In genomic region chr3:177396707-177397106, GRCh38 we compare ENCODE assay signal across 26 cellular contexts.
DNase-seq lines count a peak whose midpoint lies in the region; ATAC-seq and TF ChIP-seq lines count a peak whose summit lies in the region.
"Had no signal": no experiment of that assay in that cellular context is flagged by ENCODE, and none has a peak within 500 bp of the region (broad histone marks: within the 10 kb centered on the region; RNA-seq: fewer than 3 reads in every experiment).

No MANE protein-coding gene starts in this region.

- H3K36me3 ChIP-seq in hepatocyte (replicated peaks; ENCODE audit: insufficient read depth, low read depth) (no peaks in the 10 kb centered on the region), smooth muscle cell (ENCODE audit: low read depth) (no peaks in the 10 kb centered on the region), heart left ventricle (no peaks in the 10 kb centered on the region)
- H3K36me3 ChIP-seq: neutrophil, sigmoid colon had no signal

- WGBS in hepatocyte (ENCODE audit: low lambda C conversion rate, missing lambda C conversion rate), result 36% methylated on average over 4 of the region's 4 CpGs
- 63% methylated on average over 4 of the region's 4 CpGs for WGBS in smooth muscle cell (ENCODE audit: low lambda C conversion rate)
- 76 to 83% (median 82%) methylated on average over 4 of the region's 4 CpGs for WGBS in heart left ventricle, 4 donors

- no peak overlapping the region for H3K9ac ChIP-seq in smooth muscle cell (ENCODE audit: low read depth)

- TF ChIP-seq CTCF in hepatocyte (IDR thresholded peaks at IDR 0.05; ENCODE audit: poor library complexity) (no peak), smooth muscle cell (IDR thresholded peaks at IDR 0.05; ENCODE audit: borderline replicate concordance, insufficient read depth, poor library complexity, severe bottlenecking) (no peak), heart left ventricle (IDR thresholded peaks at IDR 0.05) (no peak), foreskin keratinocyte (conservative IDR thresholded peaks at IDR 0.05) (no peak)

- H2AFZ ChIP-seq in hepatocyte (no peak overlapping the region), smooth muscle cell (ENCODE audit: low read depth) (peak overlapping the region; percentile 4)

- no peaks in the 10 kb centered on the region for H3K4me1 Mint-ChIP-seq in stimulated activated memory B cell treated with anti-CD40 and anti-IgM and Interleukin-4, amounts not matched to agents 10 μg/mL and 1 μg/mL and 100 μg/mL, for 72 hours
- H3K4me1 Mint-ChIP-seq: endodermal cell, IgD-negative memory B cell had no signal

- H3K27me3 ChIP-seq in hepatocyte, result no peaks in the 10 kb centered on the region
- H3K27me3 ChIP-seq in smooth muscle cell (ENCODE audit: low read depth), result no peaks in the 10 kb centered on the region
- H3K27me3 ChIP-seq in heart left ventricle, result no peaks in the 10 kb centered on the region
- no peaks in the 10 kb centered on the region for H3K27me3 ChIP-seq in foreskin keratinocyte
- H3K27me3 ChIP-seq: body of pancreas, neutrophil, sigmoid colon had no signal

- H3K4me2 ChIP-seq in hepatocyte (no peak overlapping the region), smooth muscle cell (no peak overlapping the region)

- H3K9me3 ChIP-seq in hepatocyte (ENCODE audit: low read depth), result no peaks in the 10 kb centered on the region
- no peaks in the 10 kb centered on the region for H3K9me3 ChIP-seq in smooth muscle cell (replicated peaks; ENCODE audit: low read depth)
- no peaks in the 10 kb centered on the region for H3K9me3 ChIP-seq in heart left ventricle
- H3K9me3 ChIP-seq: body of pancreas, neutrophil, sigmoid colon had no signal

- H3K4me3 ChIP-seq in hepatocyte (no peak overlapping the region), smooth muscle cell (no peak overlapping the region), heart left ventricle (no peak overlapping the region)
- H3K4me3 ChIP-seq: body of pancreas, sigmoid colon had no signal

- H3K27me3 Mint-ChIP-seq in stimulated activated memory B cell treated with anti-CD40 and anti-IgM and Interleukin-4, amounts not matched to agents 10 μg/mL and 1 μg/mL and 100 μg/mL, for 72 hours, result no peaks in the 10 kb centered on the region
- H3K27me3 Mint-ChIP-seq: activated CD8-positive, alpha-beta T cell treated with anti-CD3 and anti-CD28 coated beads for 36 hours; dendritic cell treated with granulocyte-macrophage colony-stimulating factor and Interleukin-4, amounts not matched to agents 40 ng/mL and 50 ng/mL, for 4 days; IgD-negative memory B cell; naive thymus-derived CD4-positive, alpha-beta T cell had no signal

- no peak overlapping the region for H3K4me3 Mint-ChIP-seq in stimulated activated memory B cell treated with anti-CD40 and anti-IgM and Interleukin-4, amounts not matched to agents 10 μg/mL and 1 μg/mL and 100 μg/mL, for 72 hours
- H3K4me3 Mint-ChIP-seq: activated CD8-positive, alpha-beta T cell treated with anti-CD3 and anti-CD28 coated beads for 36 hours; activated naive CD4-positive, alpha-beta T cell treated with anti-CD3 and anti-CD28 coated beads for 36 hours; dendritic cell treated with granulocyte-macrophage colony-stimulating factor and Interleukin-4, amounts not matched to agents 40 ng/mL and 50 ng/mL, for 4 days; endodermal cell; IgD-negative memory B cell; naive thymus-derived CD4-positive, alpha-beta T cell; T-helper 2 cell treated with Interferon-gamma antibody and Interleukin-4, amounts not matched to agents 5 μg/mL and 100 μg/mL, for 36 hours had no signal

- H3K9me2 ChIP-seq in hepatocyte (replicated peaks; ENCODE audit: insufficient read depth), result no peaks in the 10 kb centered on the region

- H3K9me3 Mint-ChIP-seq in stimulated activated memory B cell treated with anti-CD40 and anti-IgM and Interleukin-4, amounts not matched to agents 10 μg/mL and 1 μg/mL and 100 μg/mL, for 72 hours, result no peaks in the 10 kb centered on the region
- H3K9me3 Mint-ChIP-seq: activated CD8-positive, alpha-beta T cell treated with anti-CD3 and anti-CD28 coated beads for 36 hours; dendritic cell treated with granulocyte-macrophage colony-stimulating factor and Interleukin-4, amounts not matched to agents 40 ng/mL and 50 ng/mL, for 4 days; T-helper 2 cell treated with Interferon-gamma antibody and Interleukin-4, amounts not matched to agents 5 μg/mL and 100 μg/mL, for 36 hours had no signal

- intact Hi-C loops in heart left ventricle (cut with DNase I), result no loop called here

- no peak overlapping the region for H3K27ac Mint-ChIP-seq in stimulated activated memory B cell treated with anti-CD40 and anti-IgM and Interleukin-4, amounts not matched to agents 10 μg/mL and 1 μg/mL and 100 μg/mL, for 72 hours
- H3K27ac Mint-ChIP-seq: activated CD8-positive, alpha-beta T cell treated with anti-CD3 and anti-CD28 coated beads for 36 hours; activated naive CD4-positive, alpha-beta T cell treated with anti-CD3 and anti-CD28 coated beads for 36 hours; dendritic cell treated with granulocyte-macrophage colony-stimulating factor and Interleukin-4, amounts not matched to agents 40 ng/mL and 50 ng/mL, for 4 days; endodermal cell; IgD-negative memory B cell; T-helper 2 cell treated with Interferon-gamma antibody and Interleukin-4, amounts not matched to agents 5 μg/mL and 100 μg/mL, for 36 hours had no signal

- no peaks in the 10 kb centered on the region for H3K36me3 Mint-ChIP-seq in stimulated activated memory B cell treated with anti-CD40 and anti-IgM and Interleukin-4, amounts not matched to agents 10 μg/mL and 1 μg/mL and 100 μg/mL, for 72 hours

- ATAC-seq in heart left ventricle (no peak), foreskin keratinocyte (no peak)
- no peak for ATAC-seq in stimulated activated memory B cell treated with anti-CD40 and anti-IgM and Interleukin-4, amounts not matched to agents 10 μg/mL and 1 μg/mL and 100 μg/mL, for 72 hours
- ATAC-seq: activated CD8-positive, alpha-beta T cell treated with anti-CD3 and anti-CD28 coated beads for 36 hours; body of pancreas; left ventricle myocardium superior; naive thymus-derived CD4-positive, alpha-beta T cell had no signal

- no peaks in the 10 kb centered on the region for H3F3A ChIP-seq in smooth muscle cell (ENCODE audit: low read depth)

- peak; percentile 20 for DNase-seq in NCI-H1436 treated with DMSO at 0.1 percent for 48 hours (lab: John Stamatoyannopoulos, UW)
- DNase-seq in NCI-H1436 (lab: John Stamatoyannopoulos, UW), result no peak
- peak; percentile 24 for DNase-seq in M059J (ENCODE audit: low read depth)
- DNase-seq in hepatocyte (ENCODE audit: low spot score), result no peak
- no peak for DNase-seq in smooth muscle cell (lab: John Stamatoyannopoulos, UW; ENCODE audit: unreplicated experiment)
- DNase-seq in heart left ventricle, result no peak
- no peak for DNase-seq in foreskin keratinocyte
- DNase-seq: activated CD8-positive, alpha-beta T cell treated with anti-CD3 and anti-CD28 coated beads for 36 hours; activated naive CD4-positive, alpha-beta T cell treated with anti-CD3 and anti-CD28 coated beads for 36 hours; body of pancreas; endodermal cell; islet precursor cell; left ventricle myocardium superior; midbrain; naive thymus-derived CD4-positive, alpha-beta T cell; NCI-H1092; NCI-H187 treated with DMSO at 0.1 percent for 48 hours; NCI-H446 treated with DMSO at 0.1 percent for 48 hours; sigmoid colon; stimulated activated CD4-positive, alpha-beta T cell treated with anti-CD3 and anti-CD28 coated beads, Interleukin-4, amount 100 ng/mL, for 24 hours; trophoblast cell had no signal

- H4K20me1 ChIP-seq in hepatocyte (ENCODE audit: insufficient read depth, poor library complexity, severe bottlenecking) (no peaks in the 10 kb centered on the region), smooth muscle cell (ENCODE audit: low read depth) (no peaks in the 10 kb centered on the region)

- H3K4me1 ChIP-seq in hepatocyte (ENCODE audit: insufficient read depth) (no peaks in the 10 kb centered on the region), smooth muscle cell (ENCODE audit: low read depth) (no peaks in the 10 kb centered on the region), heart left ventricle (no peaks in the 10 kb centered on the region), foreskin keratinocyte (no peaks in the 10 kb centered on the region)
- H3K4me1 ChIP-seq: body of pancreas, sigmoid colon had no signal

- TF ChIP-seq POLR2A in heart left ventricle (IDR thresholded peaks at IDR 0.05), result no peak

- H3K79me2 ChIP-seq in hepatocyte (no peaks in the 10 kb centered on the region), smooth muscle cell (ENCODE audit: low read depth) (no peaks in the 10 kb centered on the region)

- H3K27ac ChIP-seq in hepatocyte, result peak overlapping the region; percentile 33
- H3K27ac ChIP-seq in smooth muscle cell (ENCODE audit: low read depth), result no peak overlapping the region
- no peak overlapping the region for H3K27ac ChIP-seq in heart left ventricle
- H3K27ac ChIP-seq in foreskin keratinocyte, result no peak overlapping the region
- H3K27ac ChIP-seq: body of pancreas, neutrophil, sigmoid colon had no signal

Comparison
In these comparisons a context has a peak if more than half of its experiments do, and no peak if none do; other contexts are left out.
1. DNase-seq: peak in NCI-H1436 treated with DMSO at 0.1 percent for 48 hours (single experiment) and M059J (single experiment); none in NCI-H1436 (single experiment), hepatocyte (single experiment), smooth muscle cell (single experiment), heart left ventricle (0 of 5) and foreskin keratinocyte (0 of 2).